Comparison of ENCODE assay signal across 24 cellular contexts in genomic region chr1:20403423-20404145, GRCh38.
"Had no signal": no experiment of that assay in that cellular context is flagged by ENCODE, and none has a peak within 500 bp of the region (broad histone marks: within the 10 kb centered on the region; RNA-seq: fewer than 3 reads in every experiment).

No MANE protein-coding gene starts in this region.

- H3K27ac ChIP-seq: ascending aorta, cardiac muscle cell, esophagus squamous epithelium, heart right ventricle, left lung, lower lobe of right lung, neutrophil, right lobe of liver, suprapubic skin, transverse colon had no signal

- H3K9me3 ChIP-seq: ascending aorta, esophagus squamous epithelium, heart right ventricle, left lung, lower lobe of right lung, mucosa of descending colon, neutrophil, right lobe of liver, suprapubic skin, transverse colon had no signal

- DNase-seq: activated CD4-positive, alpha-beta T cell treated with anti-CD3 and anti-CD28 coated beads, Interleukin-2, amount 50 U/mL, for 1 hour; activated CD8-positive, alpha-beta T cell treated with anti-CD3 and anti-CD28 coated beads for 36 hours; activated effector memory CD4-positive, alpha-beta T cell treated with anti-CD3 and anti-CD28 coated beads, Interleukin-2, amount 50 U/mL, for 16 hours; activated naive CD4-positive, alpha-beta T cell treated with anti-CD3 and anti-CD28 coated beads for 36 hours; activated naive CD8-positive, alpha-beta T cell treated with anti-CD3 and anti-CD28 coated beads for 36 hours; activated T-cell treated with anti-CD3 and anti-CD28 coated beads, Interleukin-2, amount 50 U/mL, for 1 hour; esophagus squamous epithelium; foreskin melanocyte; heart right ventricle; kidney glomerular epithelial cell; left lung; lower lobe of right lung; mucosa of descending colon; right lobe of liver; stimulated activated CD4-positive, alpha-beta T cell treated with anti-CD3 and anti-CD28 coated beads, Interleukin-12 subunit alpha, Interleukin-12 subunit beta, amount 100 ng/mL, for 4 hours; stimulated activated CD4-positive, alpha-beta T cell treated with anti-CD3 and anti-CD28 coated beads, Interleukin-4, amount 100 ng/mL, for 1 hour; stimulated activated naive B cell treated with anti-CD40 and anti-IgM and Interleukin-4, amounts not matched to agents 10 μg/mL and 1 μg/mL and 100 μg/mL, for 72 hours; T-helper 17 cell; T1000; transverse colon had no signal

- H3K4me3 ChIP-seq: ascending aorta, cardiac muscle cell, esophagus squamous epithelium, heart right ventricle, left lung, lower lobe of right lung, mucosa of descending colon, right lobe of liver, suprapubic skin, transverse colon had no signal

- H3K4me1 ChIP-seq: ascending aorta, esophagus squamous epithelium, left lung, lower lobe of right lung, right lobe of liver, suprapubic skin, transverse colon had no signal

- H3K27me3 ChIP-seq: ascending aorta, right lobe of liver had no signal

- H3K36me3 ChIP-seq: ascending aorta, cardiac muscle cell, esophagus squamous epithelium, heart right ventricle, left lung, lower lobe of right lung, neutrophil, right lobe of liver, suprapubic skin, transverse colon had no signal
